10 cellular contexts compared by ENCODE assay signal in the genomic region with DNA sequence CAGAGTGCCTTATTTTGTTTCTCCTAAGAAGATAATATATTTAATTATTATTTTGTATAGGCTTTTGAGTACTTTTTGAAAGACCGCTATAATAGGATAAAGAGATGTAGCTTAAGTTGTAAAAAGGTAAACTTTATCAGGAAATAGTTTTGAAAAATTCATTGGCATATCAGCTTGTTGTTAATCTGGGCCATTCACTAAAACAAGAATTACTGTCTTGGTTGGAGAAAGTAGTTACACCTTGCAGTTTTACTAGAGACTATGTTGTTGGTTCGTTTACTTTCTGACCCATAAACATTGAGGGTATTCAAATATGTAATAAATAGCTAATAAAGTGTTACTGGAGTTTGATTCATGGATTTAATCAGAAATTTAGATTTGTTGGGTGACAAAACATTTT. TPM values are rescaled to one million over a fixed set of nuclear protein-coding genes. Genes with fewer than 3 reads are reported as not detected.
DNase-seq lines count a peak whose midpoint lies in the region; ATAC-seq, FAIRE-seq and TF ChIP-seq lines count a peak whose summit lies in the region.
"Had no signal": no experiment of that assay in that cellular context is flagged by ENCODE, and none has a peak within 500 bp of the region (broad histone marks: within the 10 kb centered on the region; RNA-seq: fewer than 3 reads in every experiment).

No MANE protein-coding gene starts in this region.

- BruUV-seq in mammary epithelial cell (replicated peaks; lab: Mats Ljungman, UMichigan), result no TSS peak

- no peaks in the 10 kb centered on the region for H3K27me3 ChIP-seq in HUES6 (ENCODE audit: control insufficient read depth, insufficient read depth, low read length)
- no peaks in the 10 kb centered on the region for H3K27me3 ChIP-seq in mammary epithelial cell (ENCODE audit: insufficient read depth, low read length)
- no peaks in the 10 kb centered on the region for H3K27me3 ChIP-seq in naive thymus-derived CD4-positive, alpha-beta T cell (ENCODE audit: control insufficient read depth in 2 of 2, insufficient read depth in 2 of 2, low read length in 2 of 2)

- peaks cover 0 to 14% (median 0%) of the 10 kb centered on the region in 5 donors for H3K36me3 Mint-ChIP-seq in naive thymus-derived CD4-positive, alpha-beta T cell

- peaks cover 95% of the 10 kb centered on the region for H3K79me2 ChIP-seq in mammary epithelial cell (ENCODE audit: insufficient read depth, low read length)

- POLR2A ChIA-PET in naive thymus-derived CD4-positive, alpha-beta T cell (lab: Charles Lee), result interaction anchor here (0.5 to 3.0 kb wide), 2 partner anchors 12 to 33 kb away, joined by 3 to 16 read pairs; a partner anchor contains a TSS

- H4K20me1 ChIP-seq in mammary epithelial cell (ENCODE audit: insufficient read depth, low read length), result peaks cover 8% of the 10 kb centered on the region

- WGBS in mammary epithelial cell (ENCODE audit: low coverage, missing lambda C conversion rate), result 95% methylated on average over 2 of the region's 2 CpGs

- intact Hi-C loops in mammary epithelial cell (cut with micrococcal nuclease), result no loop called here
- intact Hi-C loops in naive thymus-derived CD4-positive, alpha-beta T cell (cut with micrococcal nuclease), result loop anchor here in 1 of 2 donors (2.0 kb wide), 2 partner anchors 17 to 23 kb away; no protein-coding TSS in a partner anchor

- H3K4me2 ChIP-seq in mammary epithelial cell (ENCODE audit: insufficient read depth, low read depth, low read length), result peak overlapping the region; percentile 94

- H3K27ac Mint-ChIP-seq in naive thymus-derived CD4-positive, alpha-beta T cell, result no peak overlapping the region

- H3K9ac ChIP-seq in HUES6 (ENCODE audit: low read length), result no peak overlapping the region
- peak overlapping the region; percentile 87 for H3K9ac ChIP-seq in mammary epithelial cell (ENCODE audit: insufficient read depth, low read length)

- CTCF ChIA-PET in mammary epithelial cell (lab: Charles Lee; ENCODE audit: low non-redundant PET), result interaction anchor here (0.5 kb wide), 1 partner anchor 30 kb away, joined by 4 read pairs; no protein-coding TSS in a partner anchor
- CTCF ChIA-PET in naive thymus-derived CD4-positive, alpha-beta T cell (lab: Charles Lee), result no interaction called here

- H3K9me3 ChIP-seq in HUES6 (ENCODE audit: control insufficient read depth, insufficient read depth, low read depth, low read length) (no peaks in the 10 kb centered on the region), mammary epithelial cell (replicated peaks; ENCODE audit: insufficient read depth, low read length) (no peaks in the 10 kb centered on the region)
- H3K9me3 ChIP-seq in naive thymus-derived CD4-positive, alpha-beta T cell (ENCODE audit: control insufficient read depth in 2 of 3, low read length in 3 of 3), result no peaks in the 10 kb centered on the region

- no peak overlapping the region for H2AFZ ChIP-seq in mammary epithelial cell (ENCODE audit: low read depth, low read length)

- in situ Hi-C loops in mammary epithelial cell (cut with MboI; ENCODE audit: low sequenced_read_pairs in 2 of 2), result no loop called here

- H3K36me3 ChIP-seq in HUES6 (ENCODE audit: control insufficient read depth, insufficient read depth, low read length) (peaks cover 37% of the 10 kb centered on the region), mammary epithelial cell (ENCODE audit: insufficient read depth, low read length) (peaks cover 10% of the 10 kb centered on the region)
- peaks cover 0 to 6% (median 0%) of the 10 kb centered on the region in 3 experiments for H3K36me3 ChIP-seq in naive thymus-derived CD4-positive, alpha-beta T cell (ENCODE audit: control insufficient read depth in 2 of 3, insufficient read depth in 3 of 3, low read length in 3 of 3)

- no peak for DNase-seq in AG09309 (ENCODE audit: low read depth)
- no peak for DNase-seq in mammary epithelial cell
- DNase-seq in naive thymus-derived CD4-positive, alpha-beta T cell, result no peak
- no peak for DNase-seq in D721Med (ENCODE audit: insufficient read length, low spot score)
- no peak for DNase-seq in mucosa of gallbladder (ENCODE audit: low spot score)
- DNase-seq: activated gamma-delta T cell treated with Interleukin-2 at 50 U/mL for 16 hours, NCI-H526 treated with DMSO at 0.1 percent for 48 hours had no signal

- peaks cover 0 to 7% (median 0%) of the 10 kb centered on the region in 5 donors for H3K27me3 Mint-ChIP-seq in naive thymus-derived CD4-positive, alpha-beta T cell

- no peak for ATAC-seq in naive thymus-derived CD4-positive, alpha-beta T cell
- ATAC-seq in HG02623 (IDR thresholded peaks at IDR 0.05; ENCODE audit: unreplicated experiment) (no peak), GM21447 (IDR thresholded peaks at IDR 0.05; ENCODE audit: unreplicated experiment) (no peak)

- no peak for TF ChIP-seq CTCF in AG09309 (IDR thresholded peaks at IDR 0.05; ENCODE audit: control insufficient read depth, insufficient read depth, low read depth, low read length, missing control alignments)
- no peak for TF ChIP-seq CTCF in mammary epithelial cell (conservative IDR thresholded peaks at IDR 0.05 in 1 of 2, IDR thresholded peaks at IDR 0.05 in 1 of 2; ENCODE audit: extremely low read depth in 1 of 2, insufficient read depth in 1 of 2, low read depth in 1 of 2, low read length in 2 of 2)
- TF ChIP-seq CTCF in D721Med (IDR thresholded peaks at IDR 0.05; ENCODE audit: insufficient read depth, missing control alignments), result no peak

- H3K4me3 ChIP-seq in AG09309 (ENCODE audit: control insufficient read depth, low read depth, low read length) (peak overlapping the region; percentile 66), HUES6 (ENCODE audit: low read depth, low read length) (peak overlapping the region; percentile 93), mammary epithelial cell (replicated peaks in 1 of 3; ENCODE audit: insufficient read depth in 1 of 3, low read depth in 2 of 3, low read length in 3 of 3) (peak overlapping the region; percentile 85 to 94 (median 88))
- peak overlapping the region; percentile 8 for H3K4me3 ChIP-seq in naive thymus-derived CD4-positive, alpha-beta T cell (ENCODE audit: low read length)

- H3K4me1 Mint-ChIP-seq in naive thymus-derived CD4-positive, alpha-beta T cell, result peaks cover 33 to 90% (median 68%) of the 10 kb centered on the region in 7 donors

- FAIRE-seq in D721Med (lab: Jason Lieb, UNC), result no peak

- H3K4me3 Mint-ChIP-seq in naive thymus-derived CD4-positive, alpha-beta T cell, result peak overlapping the region; percentile 73 to 97 (median 94)

- no peaks in the 10 kb centered on the region for H3K9me3 Mint-ChIP-seq in naive thymus-derived CD4-positive, alpha-beta T cell

- H3K4me1 ChIP-seq in HUES6 (ENCODE audit: control insufficient read depth, insufficient read depth, low read length) (peaks cover 20% of the 10 kb centered on the region), mammary epithelial cell (ENCODE audit: insufficient read depth, low read length) (peaks cover 24% of the 10 kb centered on the region)
- peaks cover 31% of the 10 kb centered on the region in 2 donors for H3K4me1 ChIP-seq in naive thymus-derived CD4-positive, alpha-beta T cell (ENCODE audit: control insufficient read depth in 2 of 2, insufficient read depth in 2 of 2, low read length in 2 of 2)

- no peak overlapping the region for H3K27ac ChIP-seq in HUES6 (ENCODE audit: low read depth, low read length)
- peak overlapping the region; percentile 29 for H3K27ac ChIP-seq in mammary epithelial cell (ENCODE audit: insufficient read depth, low read depth, low read length)
- no peak overlapping the region for H3K27ac ChIP-seq in naive thymus-derived CD4-positive, alpha-beta T cell (ENCODE audit: low read depth, low read length)

- dilution Hi-C loops in mammary epithelial cell (cut with HindIII; ENCODE audit: low sequenced_read_pairs), result no loop called here

RNA-seq across cellular contexts. Expression of a gene that starts 33.7 kb away (rescaled TPM):
- total RNA-seq in mammary epithelial cell, result 100 to 1,000 TPM; 126 to 179 TPM
- 52.1 TPM for polyA plus RNA-seq in mammary epithelial cell
- polyA minus RNA-seq in mammary epithelial cell, result 181 TPM
- total RNA-seq in naive thymus-derived CD4-positive, alpha-beta T cell, result 10 to 100 TPM; 52.8 to 96.3 (median 82.1) TPM
- polyA plus RNA-seq in naive thymus-derived CD4-positive, alpha-beta T cell, result 10 to 100 TPM; 60.9 to 74.4 TPM
- 99.6 TPM for total RNA-seq in mucosa of gallbladder

Comparison
In these comparisons a context has a peak if more than half of its experiments do, and no peak if none do; other contexts are left out.
1. H3K4me3 ChIP-seq: peak in every context shown above with its lines; median percentile 93 in HUES6; 88 in mammary epithelial cell; 66 in AG09309; 8 in naive thymus-derived CD4-positive, alpha-beta T cell.